ENCODE assay signal across 16 cellular contexts in the genomic region with DNA sequence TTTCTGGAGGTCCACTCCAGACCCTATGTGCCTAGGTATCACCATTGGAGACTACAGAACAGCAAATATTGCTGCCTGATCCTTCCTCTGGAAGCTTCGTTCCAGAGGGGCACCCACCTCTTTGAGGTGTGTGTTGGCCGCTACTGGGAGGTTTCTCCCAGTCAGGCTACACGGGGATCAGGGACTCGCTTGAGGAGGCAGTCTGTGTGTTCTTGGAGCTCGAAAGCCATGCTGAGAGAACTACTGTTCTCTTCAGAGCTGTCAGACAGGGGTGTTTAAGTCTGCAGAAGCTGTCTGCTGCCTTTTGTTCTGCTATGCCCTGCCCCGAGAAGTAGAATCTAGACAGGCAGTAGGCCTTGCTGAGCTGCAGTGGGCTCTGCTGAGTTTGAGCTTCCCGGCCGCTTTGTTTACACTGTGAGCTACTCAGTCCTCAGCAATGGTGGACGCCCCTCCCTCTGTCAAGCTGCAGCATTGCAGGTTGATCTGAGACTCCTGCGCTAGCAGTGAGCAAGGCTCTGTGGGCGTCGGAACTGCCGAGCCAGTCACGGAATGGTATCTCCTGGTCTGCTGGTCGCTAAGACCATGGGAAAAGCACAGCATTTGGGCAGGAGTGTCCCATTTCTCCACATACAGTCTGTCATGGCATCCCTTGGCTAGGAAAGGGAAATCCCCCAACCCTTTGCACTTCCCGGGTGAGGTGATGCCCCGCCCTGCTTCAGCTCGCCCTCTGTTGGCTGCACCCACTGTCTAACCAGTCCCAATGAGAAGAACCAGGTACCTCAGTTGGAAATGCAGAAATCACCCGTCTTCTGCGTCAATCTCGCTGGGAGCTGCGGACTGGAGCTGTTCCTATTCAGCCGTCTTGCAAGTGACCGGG. TPM values are rescaled to one million over a fixed set of nuclear protein-coding genes. Genes with fewer than 3 reads are reported as not detected.
DNase-seq lines count a peak whose midpoint lies in the region; ATAC-seq, FAIRE-seq and TF ChIP-seq lines count a peak whose summit lies in the region.
"Had no signal": no experiment of that assay in that cellular context is flagged by ENCODE, and none has a peak within 500 bp of the region (broad histone marks: within the 10 kb centered on the region; RNA-seq: fewer than 3 reads in every experiment).

No MANE protein-coding gene starts in this region.

- H3K4me1 ChIP-seq in left lung (no peaks in the 10 kb centered on the region), A673 (ENCODE audit: insufficient read depth, low read length, poor library complexity, severe bottlenecking) (no peaks in the 10 kb centered on the region)
- H3K4me1 ChIP-seq: spleen, vagina had no signal

- H3K9me3 ChIP-seq in CD4-positive, alpha-beta T cell (ENCODE audit: control insufficient read depth, low read length): no peaks in the 10 kb centered on the region
- peaks cover 0 to 2% of the 10 kb centered on the region in 2 donors for H3K9me3 ChIP-seq in left lung
- H3K9me3 ChIP-seq in A673 (ENCODE audit: low read depth, low read length, poor library complexity, severe bottlenecking): no peaks in the 10 kb centered on the region
- H3K9me3 ChIP-seq: spleen, vagina had no signal

- peak; percentile 43 for ATAC-seq in CD4-positive, alpha-beta T cell (ENCODE audit: poor library complexity)
- ATAC-seq in HG02588 (IDR thresholded peaks at IDR 0.05; ENCODE audit: unreplicated experiment) (peak; percentile 71), left lung (peak; percentile 66), GM19023 (IDR thresholded peaks at IDR 0.05; ENCODE audit: unreplicated experiment) (no peak)
- ATAC-seq: left cardiac atrium had no signal

- H3K36me3 Mint-ChIP-seq in CD4-positive, alpha-beta T cell (ENCODE audit: low read depth): no peaks in the 10 kb centered on the region
- H3K36me3 Mint-ChIP-seq in activated T-helper 2 cell treated with anti-CD3 and anti-CD28 coated beads, Interferon-gamma antibody, Interleukin-2, Interleukin-4, amounts not matched to agents 10 μg/mL and 5 μg/mL and 100 μg/mL, durations not matched to agents 14 hours and 24 hours and 36 hours (ENCODE audit: low read depth): no peaks in the 10 kb centered on the region

- TF ChIP-seq CTCF in CD4-positive, alpha-beta T cell (IDR thresholded peaks at IDR 0.05): no peak
- TF ChIP-seq CTCF in left lung (IDR thresholded peaks at IDR 0.05) (no peak), A673 (conservative IDR thresholded peaks at IDR 0.05; ENCODE audit: low read depth, low read length) (no peak)

- no TSS peak for BruUV-seq in A673 (replicated peaks; lab: Mats Ljungman, UMichigan)

- H3K27me3 ChIP-seq in CD4-positive, alpha-beta T cell (ENCODE audit: control insufficient read depth, insufficient read depth, low read length): no peaks in the 10 kb centered on the region
- H3K27me3 ChIP-seq in left lung (peaks cover 0 to 6% of the 10 kb centered on the region in 2 donors), A673 (replicated peaks; ENCODE audit: insufficient read depth, low read depth, low read length, poor library complexity) (no peaks in the 10 kb centered on the region)
- H3K27me3 ChIP-seq: vagina had no signal

- H3K4me3 Mint-ChIP-seq in CD4-positive, alpha-beta T cell: no peak overlapping the region
- peak overlapping the region; percentile 22 for H3K4me3 Mint-ChIP-seq in activated T-helper 2 cell treated with anti-CD3 and anti-CD28 coated beads, Interferon-gamma antibody, Interleukin-2, Interleukin-4, amounts not matched to agents 10 μg/mL and 5 μg/mL and 100 μg/mL, durations not matched to agents 14 hours and 24 hours and 36 hours (ENCODE audit: low read depth)
- H3K4me3 Mint-ChIP-seq: dendritic cell treated with granulocyte-macrophage colony-stimulating factor and Interleukin-4, amounts not matched to agents 40 ng/mL and 50 ng/mL, for 4 days had no signal

- H3K27ac ChIP-seq in CD4-positive, alpha-beta T cell (ENCODE audit: low read depth, low read length): no peak overlapping the region
- H3K27ac ChIP-seq in left lung (no peak overlapping the region), A673 (ENCODE audit: low read depth, low read length, poor library complexity, severe bottlenecking) (no peak overlapping the region)
- H3K27ac ChIP-seq: spleen, vagina had no signal

- peaks cover 38% of the 10 kb centered on the region for H3K27me3 Mint-ChIP-seq in CD4-positive, alpha-beta T cell
- no peaks in the 10 kb centered on the region for H3K27me3 Mint-ChIP-seq in activated T-helper 2 cell treated with anti-CD3 and anti-CD28 coated beads, Interferon-gamma antibody, Interleukin-2, Interleukin-4, amounts not matched to agents 10 μg/mL and 5 μg/mL and 100 μg/mL, durations not matched to agents 14 hours and 24 hours and 36 hours (ENCODE audit: low read depth)
- H3K27me3 Mint-ChIP-seq: dendritic cell treated with granulocyte-macrophage colony-stimulating factor and Interleukin-4, amounts not matched to agents 40 ng/mL and 50 ng/mL, for 4 days had no signal

- CTCF ChIA-PET in CD4-positive, alpha-beta T cell (lab: Charles Lee): no interaction called here
- CTCF ChIA-PET in A673 (lab: Charles Lee): interaction anchor here (0.6 kb wide), 1 partner anchor 39 kb away, joined by 3 read pairs; no protein-coding TSS in a partner anchor

- DNase-seq in CD4-positive, alpha-beta T cell: no peak
- no peak for DNase-seq in activated T-helper 2 cell treated with anti-CD3 and anti-CD28 coated beads, Interferon-gamma antibody, Interleukin-2, Interleukin-4, amounts not matched to agents 10 μg/mL and 5 μg/mL and 100 μg/mL, durations not matched to agents 14 hours and 24 hours and 36 hours (ENCODE audit: low spot score)
- DNase-seq in left lung (no peak), HTR-8/SVneo (ENCODE audit: insufficient read length, low spot score) (no peak), A673 (ENCODE audit: low spot score) (no peak), activated gamma-delta T cell treated with Interleukin-2 at 50 U/mL for 16 hours (no peak)
- DNase-seq: Calu3, left cardiac atrium, NCI-H2107, spleen, SW 1271 had no signal

- H3K36me3 ChIP-seq in left lung (no peaks in the 10 kb centered on the region), A673 (ENCODE audit: insufficient read depth, low read length, poor library complexity, severe bottlenecking) (no peaks in the 10 kb centered on the region)
- H3K36me3 ChIP-seq: spleen, vagina had no signal

- no peaks in the 10 kb centered on the region for H3K4me1 Mint-ChIP-seq in CD4-positive, alpha-beta T cell (ENCODE audit: low read depth)
- no peaks in the 10 kb centered on the region for H3K4me1 Mint-ChIP-seq in activated T-helper 2 cell treated with anti-CD3 and anti-CD28 coated beads, Interferon-gamma antibody, Interleukin-2, Interleukin-4, amounts not matched to agents 10 μg/mL and 5 μg/mL and 100 μg/mL, durations not matched to agents 14 hours and 24 hours and 36 hours (ENCODE audit: low read depth)

- H3K27ac Mint-ChIP-seq in CD4-positive, alpha-beta T cell: no peak overlapping the region
- H3K27ac Mint-ChIP-seq in activated T-helper 2 cell treated with anti-CD3 and anti-CD28 coated beads, Interferon-gamma antibody, Interleukin-2, Interleukin-4, amounts not matched to agents 10 μg/mL and 5 μg/mL and 100 μg/mL, durations not matched to agents 14 hours and 24 hours and 36 hours: no peak overlapping the region
- H3K27ac Mint-ChIP-seq: dendritic cell treated with granulocyte-macrophage colony-stimulating factor and Interleukin-4, amounts not matched to agents 40 ng/mL and 50 ng/mL, for 4 days had no signal

- POLR2A ChIA-PET in CD4-positive, alpha-beta T cell (lab: Charles Lee): no interaction called here
- POLR2A ChIA-PET in A673 (lab: Charles Lee; ENCODE audit: low non-redundant PET): no interaction called here

- FAIRE-seq in HTR-8/SVneo (lab: Jason Lieb, UNC): no peak
- FAIRE-seq: GM19239 had no signal

- intact Hi-C loops in CD4-positive, alpha-beta T cell (cut with DNase I, micrococcal nuclease): no loop called here
- intact Hi-C loops in activated T-helper 2 cell treated with anti-CD3 and anti-CD28 coated beads, Interferon-gamma antibody, Interleukin-2, Interleukin-4, amounts not matched to agents 10 μg/mL and 5 μg/mL and 100 μg/mL, durations not matched to agents 14 hours and 24 hours and 36 hours (cut with micrococcal nuclease): no loop called here
- intact Hi-C loops in left lung (cut with DNase I) (no loop called here), A673 (cut with micrococcal nuclease; ENCODE audit: unreplicated experiment) (no loop called here)

- H3K4me3 ChIP-seq in left lung (no peak overlapping the region), A673 (ENCODE audit: low read depth, low read length, poor library complexity, severe bottlenecking) (no peak overlapping the region)
- H3K4me3 ChIP-seq: spleen, vagina had no signal

- H3K9me3 Mint-ChIP-seq in CD4-positive, alpha-beta T cell: no peaks in the 10 kb centered on the region
- no peaks in the 10 kb centered on the region for H3K9me3 Mint-ChIP-seq in activated T-helper 2 cell treated with anti-CD3 and anti-CD28 coated beads, Interferon-gamma antibody, Interleukin-2, Interleukin-4, amounts not matched to agents 10 μg/mL and 5 μg/mL and 100 μg/mL, durations not matched to agents 14 hours and 24 hours and 36 hours
- H3K9me3 Mint-ChIP-seq: dendritic cell treated with granulocyte-macrophage colony-stimulating factor and Interleukin-4, amounts not matched to agents 40 ng/mL and 50 ng/mL, for 4 days had no signal

RNA-seq across cellular contexts. Expression of a gene that starts 32.5 kb away (rescaled TPM):
- total RNA-seq in CD4-positive, alpha-beta T cell: 10 to 100 TPM; 28.9 to 30.4 TPM
- total RNA-seq in activated T-helper 2 cell treated with anti-CD3 and anti-CD28 coated beads, Interferon-gamma antibody, Interleukin-2, Interleukin-4, amounts not matched to agents 10 μg/mL and 5 μg/mL and 100 μg/mL, durations not matched to agents 14 hours and 24 hours and 36 hours: 62.9 and 63.5 TPM in 2 replicates
- total RNA-seq in left lung (10 to 100 TPM; 43.0 to 43.2 TPM), A673 (2021) (32.2 and 32.5 TPM in 2 replicates)
